1 cellular context compared by ENCODE assay signal in genomic region chr11:119481021-119481666, GRCh38.
TF ChIP-seq lines count a peak whose summit lies in the region.

No MANE protein-coding gene starts in this region.

TF ChIP-seq in GM12878, 131 proteins besides CTCF, POLR2A, EP300 and RAD21 (continued from another document):
- TF ChIP-seq ETV6 (conservative IDR thresholded peaks at IDR 0.05 in 1 of 2, IDR thresholded peaks at IDR 0.05 in 1 of 2; ENCODE audit: borderline replicate concordance in 1 of 2, low read depth in 1 of 2) (no peak), BRCA1 (IDR thresholded peaks at IDR 0.05; ENCODE audit: low read depth, low read length) (no peak), GABPA (IDR thresholded peaks at IDR 0.05; ENCODE audit: low read depth) (no peak), ZBTB40 (IDR thresholded peaks at IDR 0.05; ENCODE audit: borderline replicate concordance) (no peak), ZBTB11 (CRISPR knock-in tag; IDR thresholded peaks at IDR 0.05) (no peak), ATF7 (IDR thresholded peaks at IDR 0.05; ENCODE audit: low read depth) (no peak), SMC3 (IDR thresholded peaks at IDR 0.05; ENCODE audit: borderline replicate concordance, low read length) (peak; percentile 89), MEF2B (IDR thresholded peaks at IDR 0.05; ENCODE audit: partially characterized antibody, poor library complexity, severe bottlenecking) (peak; percentile 54), JUND (IDR thresholded peaks at IDR 0.05; ENCODE audit: low read depth, low read length) (no peak), SIX5 (IDR thresholded peaks at IDR 0.05; ENCODE audit: low read depth, low read length, severe bottlenecking) (no peak), NFXL1 (IDR thresholded peaks at IDR 0.05; ENCODE audit: borderline replicate concordance) (no peak), CBFB (IDR thresholded peaks at IDR 0.05; ENCODE audit: low read depth) (no peak), POLR2AphosphoS2 (IDR thresholded peaks at IDR 0.05; ENCODE audit: low read depth, low read length) (no peak), BACH1 (IDR thresholded peaks at IDR 0.05; ENCODE audit: borderline replicate concordance) (no peak), RELA (IDR thresholded peaks at IDR 0.05; ENCODE audit: borderline replicate concordance, partially characterized antibody) (no peak), FOS (IDR thresholded peaks at IDR 0.05; ENCODE audit: borderline replicate concordance, extremely low read depth, insufficient read length) (no peak), ZBED1 (IDR thresholded peaks at IDR 0.05; ENCODE audit: borderline replicate concordance) (no peak), TCF12 (IDR thresholded peaks at IDR 0.05; ENCODE audit: low read depth, low read length) (no peak)
